In the genomic region with DNA sequence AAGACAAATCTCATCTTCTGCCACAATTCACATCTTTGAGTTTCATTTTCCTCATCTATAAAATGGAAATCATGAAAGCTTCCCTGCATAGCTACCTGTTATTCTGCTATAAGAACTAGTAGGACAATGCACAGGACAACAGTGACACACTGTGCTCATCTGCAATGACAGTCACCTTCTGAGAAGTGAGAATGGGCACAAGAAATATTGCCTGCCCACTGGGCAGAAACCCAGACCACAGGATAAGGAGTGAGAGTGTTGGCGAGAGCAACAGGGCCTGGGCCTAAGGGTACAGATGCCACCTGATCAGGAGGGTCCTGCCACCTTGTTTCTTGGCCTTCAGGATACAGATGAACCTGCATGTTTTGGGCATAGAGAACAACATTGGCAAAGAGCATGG, we compare ENCODE assay signal across 25 cellular contexts. TPM values are rescaled to one million over a fixed set of nuclear protein-coding genes. Genes with fewer than 3 reads are reported as not detected.
A peak's percentile ranks its signal among the peaks of the same experiment; 100 is the strongest.
DNase-seq lines count a peak whose midpoint lies in the region; ATAC-seq and TF ChIP-seq lines count a peak whose summit lies in the region.
"Had no signal": no experiment of that assay in that cellular context is flagged by ENCODE, and none has a peak within 500 bp of the region (broad histone marks: within the 10 kb centered on the region; RNA-seq: fewer than 3 reads in every experiment).

No MANE protein-coding gene starts in this region.

- H3K4me3 ChIP-seq in LNCaP clone FGC (ENCODE audit: low read depth, low read length), result no peak overlapping the region
- H3K4me3 ChIP-seq: BLaER1, GM23338, HAP-1, SK-N-MC had no signal

- TF ChIP-seq CTCF in GM12874 (IDR thresholded peaks at IDR 0.05; ENCODE audit: insufficient read depth, low read depth, low read length) (0 out of 2 replicates have a peak, but pooled peaks have one; percentile 19), LNCaP clone FGC (IDR thresholded peaks at IDR 0.05; ENCODE audit: control insufficient read depth, extremely low read depth, insufficient read depth) (peak; percentile 14; the same call in 1 of the 2 replicates), foreskin keratinocyte (conservative IDR thresholded peaks at IDR 0.05) (peak; percentile 18)

- no peak overlapping the region for H3K4me3 Mint-ChIP-seq in activated T-helper 17 cell treated with anti-CD3 and anti-CD28 coated beads, Interleukin-2, amount 50 U/mL, for 72 hours
- H3K4me3 Mint-ChIP-seq: CD4-positive, alpha-beta T cell; GM23338 had no signal

- H3K36me3 Mint-ChIP-seq in activated T-helper 17 cell treated with anti-CD3 and anti-CD28 coated beads, Interleukin-2, amount 50 U/mL, for 72 hours (ENCODE audit: low read depth), result no peaks in the 10 kb centered on the region

- peaks cover 5% of the 10 kb centered on the region for H3K4me1 Mint-ChIP-seq in activated T-helper 17 cell treated with anti-CD3 and anti-CD28 coated beads, Interleukin-2, amount 50 U/mL, for 72 hours

- no peaks in the 10 kb centered on the region for H3K27me3 Mint-ChIP-seq in activated T-helper 17 cell treated with anti-CD3 and anti-CD28 coated beads, Interleukin-2, amount 50 U/mL, for 72 hours
- H3K27me3 Mint-ChIP-seq: CD4-positive, alpha-beta T cell had no signal

- DNase-seq in LNCaP clone FGC (ENCODE audit: low read depth) (no peak), RPMI8226 (peak; percentile 24), foreskin keratinocyte (no peak), amniotic stem cell (lab: John Stamatoyannopoulos, UW) (no peak), cerebellum (ENCODE audit: low spot score) (no peak), NCI-H146 treated with DMSO at 0.1 percent for 48 hours (lab: John Stamatoyannopoulos, UW; ENCODE audit: unreplicated experiment) (no peak)
- DNase-seq: ACHN; CD4-positive, alpha-beta T cell; KBM-7; NCI-H1092 treated with DMSO at 0.1 percent for 48 hours; NCI-H1436 treated with DMSO at 0.1 percent for 48 hours; NCI-H2029 treated with DMSO at 0.1 percent for 48 hours; NCI-H2171; NCI-H345; NCI-H524 treated with DMSO at 0.1 percent for 48 hours; Right ventricle myocardium superior had no signal

- H3K27ac Mint-ChIP-seq in activated T-helper 17 cell treated with anti-CD3 and anti-CD28 coated beads, Interleukin-2, amount 50 U/mL, for 72 hours, result no peak overlapping the region
- H3K27ac Mint-ChIP-seq: CD4-positive, alpha-beta T cell; GM23338 had no signal

- H3K27ac ChIP-seq in foreskin keratinocyte, result no peak overlapping the region
- H3K27ac ChIP-seq: BLaER1, HL-60 had no signal

- H3K4me1 ChIP-seq in foreskin keratinocyte, result peaks cover 33% of the 10 kb centered on the region
- H3K4me1 ChIP-seq: BLaER1 had no signal

- no peaks in the 10 kb centered on the region for H3K27me3 ChIP-seq in foreskin keratinocyte
- H3K27me3 ChIP-seq: BLaER1 had no signal

- no peak for ATAC-seq in foreskin keratinocyte
- no peak for ATAC-seq in activated T-helper 17 cell treated with anti-CD3 and anti-CD28 coated beads, Interleukin-2, amount 50 U/mL, for 72 hours (replicated peaks)
- ATAC-seq: GM23338, HepG2 had no signal

- H3K9me3 Mint-ChIP-seq in activated T-helper 17 cell treated with anti-CD3 and anti-CD28 coated beads, Interleukin-2, amount 50 U/mL, for 72 hours, result peaks cover 3% of the 10 kb centered on the region
- H3K9me3 Mint-ChIP-seq: CD4-positive, alpha-beta T cell had no signal

RNA-seq across cellular contexts. Expression of a gene that starts 23.2 kb away (rescaled TPM):
- total RNA-seq in foreskin keratinocyte (133 and 138 TPM in 2 replicates), cerebellum (0.91 TPM)
- 170 and 172 TPM in 2 replicates for polyA plus RNA-seq in foreskin keratinocyte
- total RNA-seq in activated T-helper 17 cell treated with anti-CD3 and anti-CD28 coated beads, Interleukin-2, amount 50 U/mL, for 72 hours, result under 1 TPM in 1 of 2 donors, not detected in 1; 0.32 TPM
- total RNA-seq: HT-29, Right ventricle myocardium superior had no signal

RNA-seq across cellular contexts. Expression of a gene that starts 36.4 kb away (rescaled TPM):
- total RNA-seq in foreskin keratinocyte (30.1 and 32.9 TPM in 2 replicates), cerebellum (14.0 TPM)
- 23.6 and 25.9 TPM in 2 replicates for polyA plus RNA-seq in foreskin keratinocyte
- 10 to 100 TPM in 1 of 2 donors, 1 to 10 TPM in 1; 9.4 to 26.5 TPM for total RNA-seq in activated T-helper 17 cell treated with anti-CD3 and anti-CD28 coated beads, Interleukin-2, amount 50 U/mL, for 72 hours

RNA-seq across cellular contexts. Expression of a gene that starts 59.5 kb away (rescaled TPM):
- total RNA-seq in foreskin keratinocyte (28.5 and 33.3 TPM in 2 replicates), cerebellum (14.2 TPM)
- polyA plus RNA-seq in foreskin keratinocyte, result 27.1 and 34.1 TPM in 2 replicates
- total RNA-seq in activated T-helper 17 cell treated with anti-CD3 and anti-CD28 coated beads, Interleukin-2, amount 50 U/mL, for 72 hours, result 10 to 100 TPM; 24.7 to 59.4 TPM

Comparison
In these comparisons a context has a peak if more than half of its experiments do, and no peak if none do; other contexts are left out.
1. RNA of a gene that starts 23.2 kb away (total RNA-seq): 133 to 138 TPM in foreskin keratinocyte; 0.91 TPM in cerebellum (single experiment) and 0.32 TPM in activated T-helper 17 cell treated with anti-CD3 and anti-CD28 coated beads, Interleukin-2, amount 50 U/mL, for 72 hours; every median in the first group is over 10 times any median in the second.
2. Peak in every context shown above with its lines, with median percentiles within 50 percentile points of each other: CTCF ChIP-seq.